In the genomic region with DNA sequence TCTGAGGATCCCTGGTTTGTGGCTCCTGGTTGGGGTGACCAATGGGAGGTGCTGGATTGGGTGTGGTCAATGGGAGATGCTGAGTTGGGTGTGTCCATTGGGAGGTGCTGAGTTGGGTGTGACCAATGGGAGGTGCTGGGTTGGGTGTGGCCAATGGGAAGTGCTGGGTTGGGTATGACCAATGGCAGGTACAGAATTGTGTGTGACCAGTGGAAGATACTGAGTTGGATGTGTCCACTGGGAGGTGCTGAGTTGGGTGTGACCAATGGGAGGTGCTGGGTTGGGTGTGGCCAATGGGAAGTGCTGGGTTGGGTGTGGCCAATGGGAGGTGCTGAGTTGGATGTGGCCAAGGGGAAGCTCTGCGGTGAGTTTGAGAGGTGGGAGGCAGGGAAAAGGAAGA, we compare ENCODE assay signal across 2 cellular contexts.
TF ChIP-seq lines count a peak whose summit lies in the region.

No MANE protein-coding gene starts in this region.

TF ChIP-seq in HEK293, 187 proteins besides CTCF, POLR2A, EP300 and RAD21 (continued from another document):
- TF ChIP-seq KLF9 (tag by site-specific recombination; IDR thresholded peaks at IDR 0.05; ENCODE audit: low read depth) (0 out of 2 replicates have a peak, but pooled peaks have one; percentile 26), KLF1 (tag by site-specific recombination; IDR thresholded peaks at IDR 0.05) (peak; percentile 97), ZBTB20 (tag by site-specific recombination; IDR thresholded peaks at IDR 0.05) (no peak)

TF ChIP-seq in K562, 482 proteins besides CTCF, POLR2A, EP300 and RAD21 (continued from another document and continues in another):
- TF ChIP-seq, protein P1, sequence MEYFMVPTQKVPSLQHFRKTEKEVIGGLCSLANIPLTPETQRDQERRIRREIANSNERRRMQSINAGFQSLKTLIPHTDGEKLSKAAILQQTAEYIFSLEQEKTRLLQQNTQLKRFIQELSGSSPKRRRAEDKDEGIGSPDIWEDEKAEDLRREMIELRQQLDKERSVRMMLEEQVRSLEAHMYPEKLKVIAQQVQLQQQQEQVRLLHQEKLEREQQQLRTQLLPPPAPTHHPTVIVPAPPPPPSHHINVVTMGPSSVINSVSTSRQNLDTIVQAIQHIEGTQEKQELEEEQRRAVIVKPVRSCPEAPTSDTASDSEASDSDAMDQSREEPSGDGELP (CRISPR knock-in tag; IDR thresholded peaks at IDR 0.05; ENCODE audit: borderline replicate concordance) = peak; percentile 47; the same call in 1 of the 2 replicates
- no peak for TF ChIP-seq SRSF3 (IDR thresholded peaks at IDR 0.05; ENCODE audit: insufficient read depth, low read length)
- no peak for TF ChIP-seq POLR2AphosphoS2 (IDR thresholded peaks at IDR 0.05; ENCODE audit: low read length)
- no peak for TF ChIP-seq ZNF780A (CRISPR knock-in tag; IDR thresholded peaks at IDR 0.05)
- TF ChIP-seq ARNT (IDR thresholded peaks at IDR 0.05) = no peak
- TF ChIP-seq HDAC3 (IDR thresholded peaks at IDR 0.05; ENCODE audit: borderline replicate concordance, partially characterized antibody) = no peak
- TF ChIP-seq, protein P2, sequence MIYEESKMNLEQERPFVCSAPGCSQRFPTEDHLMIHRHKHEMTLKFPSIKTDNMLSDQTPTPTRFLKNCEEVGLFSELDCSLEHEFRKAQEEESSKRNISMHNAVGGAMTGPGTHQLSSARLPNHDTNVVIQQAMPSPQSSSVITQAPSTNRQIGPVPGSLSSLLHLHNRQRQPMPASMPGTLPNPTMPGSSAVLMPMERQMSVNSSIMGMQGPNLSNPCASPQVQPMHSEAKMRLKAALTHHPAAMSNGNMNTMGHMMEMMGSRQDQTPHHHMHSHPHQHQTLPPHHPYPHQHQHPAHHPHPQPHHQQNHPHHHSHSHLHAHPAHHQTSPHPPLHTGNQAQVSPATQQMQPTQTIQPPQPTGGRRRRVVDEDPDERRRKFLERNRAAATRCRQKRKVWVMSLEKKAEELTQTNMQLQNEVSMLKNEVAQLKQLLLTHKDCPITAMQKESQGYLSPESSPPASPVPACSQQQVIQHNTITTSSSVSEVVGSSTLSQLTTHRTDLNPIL (CRISPR knock-in tag; IDR thresholded peaks at IDR 0.05) = no peak
- peak; percentile 68 for TF ChIP-seq FOS (IDR thresholded peaks at IDR 0.05; ENCODE audit: extremely low read depth, insufficient read length)
- no peak for TF ChIP-seq ZFX (CRISPR knock-in tag; IDR thresholded peaks at IDR 0.05)
- TF ChIP-seq ZEB2 (IDR thresholded peaks at IDR 0.05) = no peak
- TF ChIP-seq RBM15 (IDR thresholded peaks at IDR 0.05; ENCODE audit: insufficient read depth, low read length) = no peak
- TF ChIP-seq, protein P3, sequence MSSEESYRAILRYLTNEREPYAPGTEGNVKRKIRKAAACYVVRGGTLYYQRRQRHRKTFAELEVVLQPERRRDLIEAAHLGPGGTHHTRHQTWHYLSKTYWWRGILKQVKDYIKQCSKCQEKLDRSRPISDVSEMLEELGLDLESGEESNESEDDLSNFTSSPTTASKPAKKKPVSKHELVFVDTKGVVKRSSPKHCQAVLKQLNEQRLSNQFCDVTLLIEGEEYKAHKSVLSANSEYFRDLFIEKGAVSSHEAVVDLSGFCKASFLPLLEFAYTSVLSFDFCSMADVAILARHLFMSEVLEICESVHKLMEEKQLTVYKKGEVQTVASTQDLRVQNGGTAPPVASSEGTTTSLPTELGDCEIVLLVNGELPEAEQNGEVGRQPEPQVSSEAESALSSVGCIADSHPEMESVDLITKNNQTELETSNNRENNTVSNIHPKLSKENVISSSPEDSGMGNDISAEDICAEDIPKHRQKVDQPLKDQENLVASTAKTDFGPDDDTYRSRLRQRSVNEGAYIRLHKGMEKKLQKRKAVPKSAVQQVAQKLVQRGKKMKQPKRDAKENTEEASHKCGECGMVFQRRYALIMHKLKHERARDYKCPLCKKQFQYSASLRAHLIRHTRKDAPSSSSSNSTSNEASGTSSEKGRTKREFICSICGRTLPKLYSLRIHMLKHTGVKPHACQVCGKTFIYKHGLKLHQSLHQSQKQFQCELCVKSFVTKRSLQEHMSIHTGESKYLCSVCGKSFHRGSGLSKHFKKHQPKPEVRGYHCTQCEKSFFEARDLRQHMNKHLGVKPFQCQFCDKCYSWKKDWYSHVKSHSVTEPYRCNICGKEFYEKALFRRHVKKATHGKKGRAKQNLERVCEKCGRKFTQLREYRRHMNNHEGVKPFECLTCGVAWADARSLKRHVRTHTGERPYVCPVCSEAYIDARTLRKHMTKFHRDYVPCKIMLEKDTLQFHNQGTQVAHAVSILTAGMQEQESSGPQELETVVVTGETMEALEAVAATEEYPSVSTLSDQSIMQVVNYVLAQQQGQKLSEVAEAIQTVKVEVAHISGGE (CRISPR knock-in tag; IDR thresholded peaks at IDR 0.05) = no peak
- TF ChIP-seq, protein P4, sequence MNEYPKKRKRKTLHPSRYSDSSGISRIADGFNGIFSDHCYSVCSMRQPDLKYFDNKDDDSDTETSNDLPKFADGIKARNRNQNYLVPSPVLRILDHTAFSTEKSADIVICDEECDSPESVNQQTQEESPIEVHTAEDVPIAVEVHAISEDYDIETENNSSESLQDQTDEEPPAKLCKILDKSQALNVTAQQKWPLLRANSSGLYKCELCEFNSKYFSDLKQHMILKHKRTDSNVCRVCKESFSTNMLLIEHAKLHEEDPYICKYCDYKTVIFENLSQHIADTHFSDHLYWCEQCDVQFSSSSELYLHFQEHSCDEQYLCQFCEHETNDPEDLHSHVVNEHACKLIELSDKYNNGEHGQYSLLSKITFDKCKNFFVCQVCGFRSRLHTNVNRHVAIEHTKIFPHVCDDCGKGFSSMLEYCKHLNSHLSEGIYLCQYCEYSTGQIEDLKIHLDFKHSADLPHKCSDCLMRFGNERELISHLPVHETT (CRISPR knock-in tag; conservative IDR thresholded peaks at IDR 0.05 in 1 of 2, IDR thresholded peaks at IDR 0.05 in 1 of 2) = 0 out of 4 replicates have a peak, but pooled peaks of 1 of the 2 experiments have one; percentile 25
- TF ChIP-seq, protein P5, sequence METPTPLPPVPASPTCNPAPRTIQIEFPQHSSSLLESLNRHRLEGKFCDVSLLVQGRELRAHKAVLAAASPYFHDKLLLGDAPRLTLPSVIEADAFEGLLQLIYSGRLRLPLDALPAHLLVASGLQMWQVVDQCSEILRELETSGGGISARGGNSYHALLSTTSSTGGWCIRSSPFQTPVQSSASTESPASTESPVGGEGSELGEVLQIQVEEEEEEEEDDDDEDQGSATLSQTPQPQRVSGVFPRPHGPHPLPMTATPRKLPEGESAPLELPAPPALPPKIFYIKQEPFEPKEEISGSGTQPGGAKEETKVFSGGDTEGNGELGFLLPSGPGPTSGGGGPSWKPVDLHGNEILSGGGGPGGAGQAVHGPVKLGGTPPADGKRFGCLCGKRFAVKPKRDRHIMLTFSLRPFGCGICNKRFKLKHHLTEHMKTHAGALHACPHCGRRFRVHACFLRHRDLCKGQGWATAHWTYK (CRISPR knock-in tag; IDR thresholded peaks at IDR 0.05) = no peak
- TF ChIP-seq EHMT2 (IDR thresholded peaks at IDR 0.05) = peak; percentile 86
- TF ChIP-seq CBFA2T3 (IDR thresholded peaks at IDR 0.05) = no peak
- no peak for TF ChIP-seq HMG20A (CRISPR knock-in tag; conservative IDR thresholded peaks at IDR 0.05)
- peak; percentile 20; the same call in 1 of the 2 replicates for TF ChIP-seq ESRRA (IDR thresholded peaks at IDR 0.05; ENCODE audit: borderline replicate concordance, low read depth)
- no peak for TF ChIP-seq GATAD2B (IDR thresholded peaks at IDR 0.05; ENCODE audit: borderline replicate concordance)
- TF ChIP-seq, protein P6, sequence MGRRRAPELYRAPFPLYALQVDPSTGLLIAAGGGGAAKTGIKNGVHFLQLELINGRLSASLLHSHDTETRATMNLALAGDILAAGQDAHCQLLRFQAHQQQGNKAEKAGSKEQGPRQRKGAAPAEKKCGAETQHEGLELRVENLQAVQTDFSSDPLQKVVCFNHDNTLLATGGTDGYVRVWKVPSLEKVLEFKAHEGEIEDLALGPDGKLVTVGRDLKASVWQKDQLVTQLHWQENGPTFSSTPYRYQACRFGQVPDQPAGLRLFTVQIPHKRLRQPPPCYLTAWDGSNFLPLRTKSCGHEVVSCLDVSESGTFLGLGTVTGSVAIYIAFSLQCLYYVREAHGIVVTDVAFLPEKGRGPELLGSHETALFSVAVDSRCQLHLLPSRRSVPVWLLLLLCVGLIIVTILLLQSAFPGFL (CRISPR knock-in tag; IDR thresholded peaks at IDR 0.05) = no peak
- TF ChIP-seq TRIM28 (IDR thresholded peaks at IDR 0.05) = no peak
- TF ChIP-seq SMC3 (conservative IDR thresholded peaks at IDR 0.05; ENCODE audit: insufficient read depth, low read depth, low read length) = no peak
- no peak for TF ChIP-seq DPF2 (IDR thresholded peaks at IDR 0.05)
- TF ChIP-seq ZNF253 (CRISPR knock-in tag; conservative IDR thresholded peaks at IDR 0.05) = no peak
- 0 out of 2 replicates have a peak, but pooled peaks have one; percentile 7 for TF ChIP-seq TEAD4 (IDR thresholded peaks at IDR 0.05; ENCODE audit: low read length)
- no peak for TF ChIP-seq TEAD4 (CRISPR knock-in tag; IDR thresholded peaks at IDR 0.05; ENCODE audit: borderline replicate concordance)
- TF ChIP-seq ZNF175 (CRISPR knock-in tag; IDR thresholded peaks at IDR 0.05; ENCODE audit: low read depth) = no peak
- TF ChIP-seq ZNF24 (IDR thresholded peaks at IDR 0.05) = no peak
- TF ChIP-seq ASH1L (IDR thresholded peaks at IDR 0.05; ENCODE audit: borderline replicate concordance, low read depth, partially characterized antibody) = peak; percentile 66
- peak; percentile 27 to 43; a peak in 2 of 4 replicates for TF ChIP-seq NRF1 (conservative IDR thresholded peaks at IDR 0.05 in 1 of 2, IDR thresholded peaks at IDR 0.05 in 1 of 2)
- TF ChIP-seq, protein P7, sequence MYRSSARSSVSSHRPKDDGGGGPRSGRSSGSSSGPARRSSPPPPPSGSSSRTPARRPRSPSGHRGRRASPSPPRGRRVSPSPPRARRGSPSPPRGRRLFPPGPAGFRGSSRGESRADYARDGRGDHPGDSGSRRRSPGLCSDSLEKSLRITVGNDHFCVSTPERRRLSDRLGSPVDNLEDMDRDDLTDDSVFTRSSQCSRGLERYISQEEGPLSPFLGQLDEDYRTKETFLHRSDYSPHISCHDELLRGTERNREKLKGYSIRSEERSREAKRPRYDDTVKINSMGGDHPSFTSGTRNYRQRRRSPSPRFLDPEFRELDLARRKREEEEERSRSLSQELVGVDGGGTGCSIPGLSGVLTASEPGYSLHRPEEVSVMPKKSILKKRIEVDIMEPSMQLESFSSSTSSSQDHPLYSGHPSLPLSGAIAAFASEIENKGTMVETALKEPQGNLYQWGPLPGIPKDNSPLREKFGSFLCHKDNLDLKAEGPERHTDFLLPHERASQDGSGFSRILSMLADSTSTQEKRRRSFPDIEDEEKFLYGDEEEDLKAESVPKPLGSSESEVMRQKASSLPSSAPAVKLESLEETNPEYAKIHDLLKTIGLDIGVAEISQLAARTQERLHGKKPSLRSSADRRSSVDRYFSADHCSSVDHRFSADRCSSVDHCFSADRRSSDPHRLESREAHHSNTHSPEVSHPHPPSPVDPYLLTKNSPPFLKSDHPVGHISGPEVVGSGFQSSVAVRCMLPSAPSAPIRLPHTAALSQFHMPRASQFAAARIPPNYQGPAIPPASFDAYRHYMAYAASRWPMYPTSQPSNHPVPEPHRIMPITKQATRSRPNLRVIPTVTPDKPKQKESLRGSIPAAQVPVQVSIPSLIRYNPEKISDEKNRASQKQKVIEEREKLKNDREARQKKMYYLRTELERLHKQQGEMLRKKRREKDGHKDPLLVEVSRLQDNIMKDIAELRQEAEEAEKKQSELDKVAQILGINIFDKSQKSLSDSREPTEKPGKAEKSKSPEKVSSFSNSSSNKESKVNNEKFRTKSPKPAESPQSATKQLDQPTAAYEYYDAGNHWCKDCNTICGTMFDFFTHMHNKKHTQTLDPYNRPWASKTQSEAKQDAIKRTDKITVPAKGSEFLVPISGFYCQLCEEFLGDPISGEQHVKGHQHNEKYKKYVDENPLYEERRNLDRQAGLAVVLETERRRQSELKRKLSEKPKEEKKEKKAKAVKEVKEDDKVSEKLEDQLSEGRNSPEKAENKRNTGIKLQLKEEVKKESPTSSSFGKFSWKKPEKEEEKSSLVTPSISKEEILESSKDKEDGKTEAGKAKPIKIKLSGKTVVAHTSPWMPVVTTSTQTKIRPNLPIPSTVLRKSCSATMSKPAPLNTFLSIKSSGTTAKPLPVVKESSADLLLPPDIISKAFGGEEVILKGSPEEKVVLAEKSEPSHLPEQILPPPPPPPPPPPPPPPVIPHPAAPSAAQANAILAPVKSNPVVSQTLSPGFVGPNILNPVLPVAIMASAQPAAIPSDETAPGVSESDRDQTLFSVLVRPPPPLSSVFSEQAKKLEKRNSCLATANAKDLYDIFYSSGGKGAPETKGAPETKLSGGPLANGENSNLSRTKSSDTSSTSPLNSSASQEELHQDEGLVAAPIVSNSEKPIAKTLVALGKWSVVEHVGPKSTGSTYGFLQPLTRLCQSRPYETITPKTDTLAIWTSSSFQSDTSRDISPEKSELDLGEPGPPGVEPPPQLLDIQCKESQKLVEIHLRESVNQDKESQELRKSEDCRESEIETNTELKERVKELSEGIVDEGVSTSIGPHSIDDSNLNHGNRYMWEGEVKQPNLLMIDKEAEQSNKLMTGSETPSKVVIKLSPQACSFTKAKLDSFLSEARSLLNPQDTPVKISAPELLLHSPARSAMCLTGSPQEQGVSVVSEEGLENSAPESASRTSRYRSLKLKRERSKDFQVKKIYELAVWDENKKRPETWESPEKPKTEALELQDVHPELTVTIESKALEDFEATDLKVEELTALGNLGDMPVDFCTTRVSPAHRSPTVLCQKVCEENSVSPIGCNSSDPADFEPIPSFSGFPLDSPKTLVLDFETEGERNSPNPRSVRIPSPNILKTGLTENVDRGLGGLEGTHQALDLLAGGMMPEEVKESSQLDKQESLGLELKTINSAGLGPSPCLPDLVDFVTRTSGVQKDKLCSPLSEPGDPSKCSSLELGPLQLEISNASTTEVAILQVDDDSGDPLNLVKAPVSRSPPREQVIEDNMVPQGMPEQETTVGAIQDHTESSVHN (IDR thresholded peaks at IDR 0.05; ENCODE audit: borderline replicate concordance in 1 of 2, low read depth in 1 of 2) = no peak
- TF ChIP-seq SMAD4 (CRISPR knock-in tag; conservative IDR thresholded peaks at IDR 0.05) = no peak
- no peak for TF ChIP-seq TSC22D4 (tag; IDR thresholded peaks at IDR 0.05)
- TF ChIP-seq NUFIP1 (IDR thresholded peaks at IDR 0.05; ENCODE audit: partially characterized antibody) = no peak
